ENCODE assay signal across 11 cellular contexts in the genomic region with DNA sequence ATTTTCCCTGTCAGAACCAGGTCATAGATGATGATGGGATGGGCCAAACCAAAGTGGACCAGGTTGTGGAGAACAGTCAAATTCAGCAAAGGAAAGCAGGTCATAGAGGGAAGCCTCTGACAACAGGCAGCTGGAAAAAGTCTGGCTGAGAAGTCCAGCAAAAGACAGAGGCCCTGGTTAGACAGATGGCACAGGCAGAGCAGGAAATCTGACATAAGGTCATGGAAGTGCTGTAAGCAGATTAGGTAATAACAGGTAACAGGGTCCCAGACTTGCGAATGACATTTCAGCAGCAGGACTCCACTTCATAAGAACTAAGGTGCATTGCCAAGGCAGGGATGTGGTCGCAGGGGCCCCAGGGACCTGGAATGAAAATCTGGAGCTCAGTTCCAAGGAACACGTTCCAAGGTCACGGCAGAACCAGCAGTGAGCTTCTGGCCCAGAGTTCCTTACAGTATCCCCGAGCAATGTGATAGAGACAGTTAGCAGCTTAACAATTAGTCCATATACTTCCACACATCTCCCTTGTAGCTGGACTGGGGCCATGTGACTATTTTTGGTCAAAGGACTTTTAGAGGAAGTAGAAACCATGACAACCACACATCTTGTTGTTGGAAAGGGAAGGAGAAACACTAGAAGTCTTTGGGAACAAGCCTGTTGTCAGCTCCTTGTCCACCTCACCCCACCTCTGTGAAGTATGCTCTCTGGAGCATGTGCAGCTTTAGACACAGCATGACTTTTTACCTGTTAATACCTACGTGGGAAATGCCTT.
DNase-seq lines count a peak whose midpoint lies in the region; ATAC-seq lines count a peak whose summit lies in the region.
"Had no signal": no experiment of that assay in that cellular context is flagged by ENCODE, and none has a peak within 500 bp of the region (broad histone marks: within the 10 kb centered on the region; RNA-seq: fewer than 3 reads in every experiment).

No MANE protein-coding gene starts in this region.

- DNase-seq in DMS53 (lab: John Stamatoyannopoulos, UW) (peak; percentile 69), DMS53 treated with DMSO at 0.1 percent for 48 hours (lab: John Stamatoyannopoulos, UW; ENCODE audit: unreplicated experiment) (no peak), SKM-1 (lab: John Stamatoyannopoulos, UW; ENCODE audit: unreplicated experiment) (peak; percentile 46), glomerular visceral epithelial cell (ENCODE audit: extremely low spot score) (peak; percentile 64), renal cortical epithelial cell (ENCODE audit: low read depth) (peak; percentile 91), putamen (ENCODE audit: low spot score) (no peak)
- DNase-seq: 8988T, endodermal cell had no signal

- no peak for ATAC-seq in HG02623 (IDR thresholded peaks at IDR 0.05; ENCODE audit: unreplicated experiment)
- ATAC-seq in GM21423 (IDR thresholded peaks at IDR 0.05; ENCODE audit: unreplicated experiment) = no peak
- ATAC-seq: HCT116 had no signal

Comparison
In these comparisons a context has a peak if more than half of its experiments do, and no peak if none do; other contexts are left out.
1. DNase-seq: peak in DMS53 (single experiment), SKM-1 (single experiment), glomerular visceral epithelial cell (single experiment) and renal cortical epithelial cell (single experiment); none in DMS53 treated with DMSO at 0.1 percent for 48 hours (single experiment) and putamen (single experiment).